In genomic region chr19:13208964-13209796, GRCh38 we compare ENCODE assay signal across 11 cellular contexts. TPM values are rescaled to one million over a fixed set of nuclear protein-coding genes. Genes with fewer than 3 reads are reported as not detected.
DNase-seq lines count a peak whose midpoint lies in the region; ATAC-seq, FAIRE-seq and TF ChIP-seq lines count a peak whose summit lies in the region.
"Had no signal": no experiment of that assay in that cellular context is flagged by ENCODE, and none has a peak within 500 bp of the region (broad histone marks: within the 10 kb centered on the region; RNA-seq: fewer than 3 reads in every experiment).

No MANE protein-coding gene starts in this region.

- H3K36me3 ChIP-seq in HepG2 (replicated peaks in 1 of 2; ENCODE audit: control insufficient read depth in 1 of 2, insufficient read depth in 2 of 2, low read length in 2 of 2) (no peaks in the 10 kb centered on the region), right lobe of liver (no peaks in the 10 kb centered on the region), Panc1 (ENCODE audit: control insufficient read depth, insufficient read depth, low read length) (no peaks in the 10 kb centered on the region)

- H3K36me3 Mint-ChIP-seq in endothelial cell (ENCODE audit: low read depth, unreplicated experiment) = no peaks in the 10 kb centered on the region

- H3K27me3 ChIP-seq in HepG2 (ENCODE audit: control insufficient read depth in 1 of 2, insufficient read depth in 2 of 2, low read length in 2 of 2) = no peaks in the 10 kb centered on the region; a peak in 3 of 5 replicates
- no peaks in the 10 kb centered on the region for H3K27me3 ChIP-seq in right lobe of liver
- no peaks in the 10 kb centered on the region for H3K27me3 ChIP-seq in Panc1 (ENCODE audit: control insufficient read depth, insufficient read depth, low read length)

- CTCF ChIA-PET in HepG2 (lab: Yijun Ruan, JAX; ENCODE audit: low intra/inter-chr PET ratio, low total read pairs) (no interaction called here), Panc1 (lab: Charles Lee) (no interaction called here)

- no peak for TF ChIP-seq POLR2A in HepG2 (IDR thresholded peaks at IDR 0.05; ENCODE audit: insufficient read depth in 1 of 2, low read depth in 2 of 2, low read length in 2 of 2)
- TF ChIP-seq POLR2A in right lobe of liver (IDR thresholded peaks at IDR 0.05) = no peak

- no peaks in the 10 kb centered on the region for H4K20me1 ChIP-seq in HepG2 (ENCODE audit: insufficient read depth, low read length)

- POLR2A ChIA-PET in HepG2 (lab: Yijun Ruan, JAX) = no interaction called here
- POLR2A ChIA-PET in Panc1 (lab: Charles Lee) = no interaction called here

- in situ Hi-C loops in HepG2 (cut with HindIII; ENCODE audit: extremely low pct_ligation_motif_present, low pct_unique_long_range_greater_than_20kb) = no loop called here
- in situ Hi-C loops in Panc1 (cut with HindIII; ENCODE audit: low pct_unique_long_range_greater_than_20kb, low sequenced_read_pairs) = no loop called here

- H3K4me3 Mint-ChIP-seq in endothelial cell (ENCODE audit: unreplicated experiment) = no peak overlapping the region

- DNase-seq in HepG2 (ENCODE audit: low spot score) (no peak), right lobe of liver (no peak), Panc1 (ENCODE audit: low read depth, low spot score) (no peak), iPS-NIHi11 (ENCODE audit: low spot score) (peak; percentile 62), cerebellum (ENCODE audit: low spot score) (no peak), endothelial cell (ENCODE audit: low spot score) (no peak), C1 segment of cervical spinal cord (lab: John Stamatoyannopoulos, UW) (no peak)
- DNase-seq: NCI-H1092 treated with DMSO at 0.1 percent for 48 hours, posterior cingulate gyrus had no signal

- TF ChIP-seq CTCF in HepG2 (CRISPR knock-in tag; IDR thresholded peaks at IDR 0.05) = no peak
- no peak for TF ChIP-seq CTCF in right lobe of liver (IDR thresholded peaks at IDR 0.05)
- TF ChIP-seq CTCF in Panc1 (IDR thresholded peaks at IDR 0.05) = no peak
- TF ChIP-seq CTCF in endothelial cell (IDR thresholded peaks at IDR 0.05; ENCODE audit: unreplicated experiment) = no peak

- no peak overlapping the region for H3K4me2 ChIP-seq in HepG2 (ENCODE audit: low read depth, low read length)

- no peak overlapping the region for H3K9ac ChIP-seq in HepG2 (ENCODE audit: insufficient read depth, low read depth, low read length)

- no peaks in the 10 kb centered on the region for H3K9me3 Mint-ChIP-seq in endothelial cell (ENCODE audit: unreplicated experiment)

- H3K27ac ChIP-seq in HepG2 (ENCODE audit: extremely low read length, insufficient read depth, low read length) (no peak overlapping the region), right lobe of liver (no peak overlapping the region), Panc1 (ENCODE audit: low read length) (no peak overlapping the region)

- peaks cover 3% of the 10 kb centered on the region for H3K27me3 Mint-ChIP-seq in endothelial cell (ENCODE audit: unreplicated experiment)

- H3K4me1 ChIP-seq in HepG2 (ENCODE audit: insufficient read depth, low read length) (peaks cover 6% of the 10 kb centered on the region; the same call in 1 of the 2 replicates), right lobe of liver (peaks cover 0 to 8% (median 0%) of the 10 kb centered on the region in 4 donors), Panc1 (ENCODE audit: control insufficient read depth, insufficient read depth, low read length) (no peaks in the 10 kb centered on the region)

- no TSS peak for BruUV-seq in HepG2 (replicated peaks; lab: Mats Ljungman, UMichigan)
- BruUV-seq in Panc1 (replicated peaks; lab: Mats Ljungman, UMichigan) = no TSS peak

- no peak overlapping the region for H3K27ac Mint-ChIP-seq in endothelial cell (ENCODE audit: unreplicated experiment)

- WGBS in HepG2 (ENCODE audit: low lambda C conversion rate) = 70% methylated on average over 16 of the region's 29 CpGs
- 68% methylated on average over 3 of the region's 29 CpGs for WGBS in right lobe of liver (ENCODE audit: insufficient coverage, low coverage, low lambda C conversion rate, missing lambda C conversion rate)

- TF ChIP-seq RAD21 in HepG2 (CRISPR knock-in tag; IDR thresholded peaks at IDR 0.05) = no peak

- ATAC-seq in HepG2 (peak; percentile 20; the same call in 2 of the 3 replicates), right lobe of liver (no peak), Panc1 (peak; percentile 60), HG03095 (IDR thresholded peaks at IDR 0.05; ENCODE audit: unreplicated experiment) (no peak)

- TF ChIP-seq EP300 in HepG2 (IDR thresholded peaks at IDR 0.05; ENCODE audit: low read depth in 2 of 2, low read length in 2 of 2) (no peak), HepG2 (CRISPR knock-in tag; IDR thresholded peaks at IDR 0.05; ENCODE audit: borderline replicate concordance) (no peak)

- no peak overlapping the region for H3K4me3 ChIP-seq in HepG2 (replicated peaks in 1 of 3; ENCODE audit: insufficient read depth in 1 of 3, low read depth in 2 of 3, low read length in 3 of 3)
- H3K4me3 ChIP-seq in right lobe of liver = no peak overlapping the region
- H3K4me3 ChIP-seq in Panc1 (ENCODE audit: low read depth in 2 of 2, low read length in 2 of 2) = no peak overlapping the region

- no peaks in the 10 kb centered on the region for H3K9me3 ChIP-seq in HepG2 (ENCODE audit: low read length)
- H3K9me3 ChIP-seq in right lobe of liver = no peaks in the 10 kb centered on the region
- H3K9me3 ChIP-seq in Panc1 (ENCODE audit: control insufficient read depth, insufficient read depth, low read depth, low read length) = no peaks in the 10 kb centered on the region

- intact Hi-C loops in HepG2 (cut with micrococcal nuclease; ENCODE audit: unreplicated experiment) (no loop called here), right lobe of liver (cut with DNase I) (no loop called here), Panc1 (cut with micrococcal nuclease; ENCODE audit: unreplicated experiment) (no loop called here)

- H3K79me2 ChIP-seq in HepG2 (ENCODE audit: insufficient read depth, low read length) = no peaks in the 10 kb centered on the region

- H2AFZ ChIP-seq in HepG2 (ENCODE audit: low read length) = no peak overlapping the region

- H3K4me1 Mint-ChIP-seq in endothelial cell (ENCODE audit: unreplicated experiment) = no peaks in the 10 kb centered on the region

- no peak for FAIRE-seq in HepG2 (lab: Jason Lieb, UNC)
- FAIRE-seq: islet of Langerhans had no signal

RNA-seq across cellular contexts. Expression of gene IER2, which starts 59.0 kb away (rescaled TPM):
- total RNA-seq in HepG2 (2016; rRNA removed; fragmentation: Illumina TruSeq; extraction: Trizol) = 10.0 and 14.3 TPM in 2 replicates
- 5.0 and 5.9 TPM in 2 replicates for total RNA-seq in HepG2 (2016; cell fraction: cytosol; rRNA removed; fragmentation: Illumina TruSeq; extraction: Trizol; ENCODE audit: low read depth)
- total RNA-seq in HepG2 (2016; cell fraction: insoluble cytoplasmic fraction; rRNA removed; fragmentation: Illumina TruSeq; extraction: Trizol) = 8.1 and 16.1 TPM in 2 replicates
- 10.0 and 11.1 TPM in 2 replicates for total RNA-seq in HepG2 (2016; cell fraction: membrane; rRNA removed; fragmentation: Illumina TruSeq; extraction: Trizol)
- 12.6 and 13.6 TPM in 2 replicates for total RNA-seq in HepG2 (2016; cell fraction: nucleus; rRNA removed; fragmentation: Illumina TruSeq; extraction: Trizol)
- 10.1 and 12.9 TPM in 2 replicates for polyA plus RNA-seq in HepG2 (2011; rRNA removed)
- 14.4 and 15.3 TPM in 2 replicates for polyA plus RNA-seq in HepG2 (2011; cell fraction: cytosol; rRNA removed)
- 84.6 and 97.2 TPM in 2 replicates for polyA plus RNA-seq in HepG2 (2011; cell fraction: nucleus; rRNA removed)
- polyA plus RNA-seq in HepG2 (2012) = 20.1 and 25.8 TPM in 2 replicates
- polyA plus RNA-seq in HepG2 (2016; cell fraction: cytosol; fragmentation: Illumina TruSeq; extraction: Trizol; ENCODE audit: low read depth) = 5.5 and 5.8 TPM in 2 replicates
- polyA plus RNA-seq in HepG2 (2016; cell fraction: insoluble cytoplasmic fraction; fragmentation: Illumina TruSeq; extraction: Trizol; ENCODE audit: low read depth) = 17.5 and 22.6 TPM in 2 replicates
- polyA plus RNA-seq in HepG2 (2016; cell fraction: membrane; fragmentation: Illumina TruSeq; extraction: Trizol; ENCODE audit: low read depth) = 9.7 and 9.8 TPM in 2 replicates
- polyA plus RNA-seq in HepG2 (2016; cell fraction: nucleus; fragmentation: Illumina TruSeq; extraction: Trizol; ENCODE audit: insufficient read depth, low read depth) = 39.1 and 40.8 TPM in 2 replicates
- 8.1 and 9.7 TPM in 2 replicates for polyA minus RNA-seq in HepG2 (2011; rRNA and poly(A)+ RNA removed; ENCODE audit: low replicate concordance)
- 7.0 and 7.3 TPM in 2 replicates for polyA minus RNA-seq in HepG2 (2011; cell fraction: cytosol; rRNA and poly(A)+ RNA removed)
- polyA minus RNA-seq in HepG2 (2011; cell fraction: nucleus; rRNA and poly(A)+ RNA removed) = 9.7 and 9.9 TPM in 2 replicates
- total RNA-seq in right lobe of liver = 10 to 100 TPM; 19.1 to 86.6 (median 23.8) TPM
- 80.4 TPM for total RNA-seq in Panc1 (2021; ENCODE audit: unreplicated experiment)
- 81.1 TPM for polyA plus RNA-seq in Panc1 (2012; ENCODE audit: insufficient read length)
- total RNA-seq in cerebellum = 10.3 TPM
- 115 TPM for total RNA-seq in endothelial cell (ENCODE audit: unreplicated experiment)

RNA-seq across cellular contexts. Expression of gene STX10, which starts 59.0 kb away (rescaled TPM):
- total RNA-seq in HepG2 (2016; rRNA removed; fragmentation: Illumina TruSeq; extraction: Trizol) = 36.8 and 47.9 TPM in 2 replicates
- 56.0 and 67.5 TPM in 2 replicates for total RNA-seq in HepG2 (2016; cell fraction: cytosol; rRNA removed; fragmentation: Illumina TruSeq; extraction: Trizol; ENCODE audit: low read depth)
- total RNA-seq in HepG2 (2016; cell fraction: insoluble cytoplasmic fraction; rRNA removed; fragmentation: Illumina TruSeq; extraction: Trizol) = 33.4 and 50.3 TPM in 2 replicates
- total RNA-seq in HepG2 (2016; cell fraction: membrane; rRNA removed; fragmentation: Illumina TruSeq; extraction: Trizol) = 78.5 and 90.1 TPM in 2 replicates
- 27.2 and 35.2 TPM in 2 replicates for total RNA-seq in HepG2 (2016; cell fraction: nucleus; rRNA removed; fragmentation: Illumina TruSeq; extraction: Trizol)
- polyA plus RNA-seq in HepG2 (2011; rRNA removed) = 66.4 and 85.5 TPM in 2 replicates
- polyA plus RNA-seq in HepG2 (2011; cell fraction: cytosol; rRNA removed) = 58.0 and 78.9 TPM in 2 replicates
- polyA plus RNA-seq in HepG2 (2011; cell fraction: nucleus; rRNA removed) = 198 and 219 TPM in 2 replicates
- 28.8 and 43.3 TPM in 2 replicates for polyA plus RNA-seq in HepG2 (2012)
- polyA plus RNA-seq in HepG2 (2016; cell fraction: cytosol; fragmentation: Illumina TruSeq; extraction: Trizol; ENCODE audit: low read depth) = 79.7 and 89.7 TPM in 2 replicates
- polyA plus RNA-seq in HepG2 (2016; cell fraction: insoluble cytoplasmic fraction; fragmentation: Illumina TruSeq; extraction: Trizol; ENCODE audit: low read depth) = 39.4 and 44.9 TPM in 2 replicates
- polyA plus RNA-seq in HepG2 (2016; cell fraction: membrane; fragmentation: Illumina TruSeq; extraction: Trizol; ENCODE audit: low read depth) = 85.7 and 88.6 TPM in 2 replicates
- 76.5 and 85.3 TPM in 2 replicates for polyA plus RNA-seq in HepG2 (2016; cell fraction: nucleus; fragmentation: Illumina TruSeq; extraction: Trizol; ENCODE audit: insufficient read depth, low read depth)
- polyA minus RNA-seq in HepG2 (2011; rRNA and poly(A)+ RNA removed; ENCODE audit: low replicate concordance) = 37.6 and 153 TPM in 2 replicates
- 11.9 and 14.2 TPM in 2 replicates for polyA minus RNA-seq in HepG2 (2011; cell fraction: cytosol; rRNA and poly(A)+ RNA removed)
- polyA minus RNA-seq in HepG2 (2011; cell fraction: nucleus; rRNA and poly(A)+ RNA removed) = 10.3 and 12.1 TPM in 2 replicates
- total RNA-seq in right lobe of liver = 10 to 100 TPM; 18.2 to 41.5 (median 23.4) TPM
- 43.6 TPM for total RNA-seq in Panc1 (2021; ENCODE audit: unreplicated experiment)
- polyA plus RNA-seq in Panc1 (2012; ENCODE audit: insufficient read length) = 108 TPM
- total RNA-seq in cerebellum = 19.7 TPM
- total RNA-seq in endothelial cell (ENCODE audit: unreplicated experiment) = 31.8 TPM

Comparison
In these comparisons a context has a peak if more than half of its experiments do, and no peak if none do; other contexts are left out.
1. ATAC-seq: peak in HepG2 (single experiment) and Panc1 (single experiment); none in right lobe of liver (0 of 4) and HG03095 (single experiment).